ENCODE assay signal across 4 cellular contexts in genomic region chr5:177977600-177977999, GRCh38. TPM values are rescaled to one million over a fixed set of nuclear protein-coding genes. Genes with fewer than 3 reads are reported as not detected.
"Had no signal": no experiment of that assay in that cellular context is flagged by ENCODE, and none has a peak within 500 bp of the region (broad histone marks: within the 10 kb centered on the region; RNA-seq: fewer than 3 reads in every experiment).

No MANE protein-coding gene starts in this region.

RNA-seq across cellular contexts. Expression of gene PROP1, which starts 18.4 kb away (rescaled TPM):
- total RNA-seq: LHCN-M2, M059J, MCF 10A, NCI-H460 had no signal
